ENCODE assay signal across 15 cellular contexts in genomic region chr3:71713041-71713440, GRCh38. TPM values are rescaled to one million over a fixed set of nuclear protein-coding genes. Genes with fewer than 3 reads are reported as not detected.
A peak's percentile ranks its signal among the peaks of the same experiment; 100 is the strongest.
DNase-seq lines count a peak whose midpoint lies in the region; ATAC-seq and TF ChIP-seq lines count a peak whose summit lies in the region.
"Had no signal": no experiment of that assay in that cellular context is flagged by ENCODE, and none has a peak within 500 bp of the region (broad histone marks: within the 10 kb centered on the region; RNA-seq: fewer than 3 reads in every experiment).

No MANE protein-coding gene starts in this region.

- H3K9me3 ChIP-seq in CD8-positive, alpha-beta T cell (ENCODE audit: low read length): no peaks in the 10 kb centered on the region
- no peaks in the 10 kb centered on the region for H3K9me3 ChIP-seq in T-helper 17 cell (ENCODE audit: control insufficient read depth, low read length, poor library complexity, severe bottlenecking)
- no peaks in the 10 kb centered on the region for H3K9me3 ChIP-seq in psoas muscle
- no peaks in the 10 kb centered on the region for H3K9me3 ChIP-seq in OCI-LY7 (ENCODE audit: low read length)
- H3K9me3 ChIP-seq: gastroesophageal sphincter, SJSA1 had no signal

- H3K27ac ChIP-seq in CD8-positive, alpha-beta T cell (ENCODE audit: low read depth, low read length): no peak overlapping the region
- H3K27ac ChIP-seq in psoas muscle: no peak overlapping the region
- no peak overlapping the region for H3K27ac ChIP-seq in OCI-LY7 (ENCODE audit: low read depth, low read length, poor library complexity, severe bottlenecking)
- H3K27ac ChIP-seq: gastroesophageal sphincter, SJSA1 had no signal

- no peak overlapping the region for H3K4me2 ChIP-seq in OCI-LY7 (ENCODE audit: low read length)

- H3K36me3 Mint-ChIP-seq in CD8-positive, alpha-beta T cell: peaks cover 35% of the 10 kb centered on the region
- H3K36me3 Mint-ChIP-seq in T-helper 17 cell (ENCODE audit: low read depth): no peaks in the 10 kb centered on the region
- H3K36me3 Mint-ChIP-seq: stimulated activated naive B cell treated with anti-CD40 and anti-IgM and Interleukin-4, amounts not matched to agents 10 μg/mL and 1 μg/mL and 100 μg/mL, for 72 hours; type B pancreatic cell had no signal

- no peak for DNase-seq in CD8-positive, alpha-beta T cell
- peak; percentile 83 for DNase-seq in NCI-H1105 (lab: John Stamatoyannopoulos, UW)
- peak; percentile 62 for DNase-seq in NCI-H2196 treated with DMSO at 0.1 percent for 48 hours (lab: John Stamatoyannopoulos, UW; ENCODE audit: unreplicated experiment)
- DNase-seq in T-helper 17 cell: no peak
- no peak for DNase-seq in pons (ENCODE audit: low spot score)
- no peak for DNase-seq in psoas muscle
- DNase-seq in OCI-LY7 (ENCODE audit: low spot score): no peak
- no peak for DNase-seq in stimulated activated CD4-positive, alpha-beta T cell treated with anti-CD3 and anti-CD28 coated beads, Interleukin-2, amount 100 ng/mL, for 24 hours
- DNase-seq: activated T-cell treated with anti-CD3 and anti-CD28 coated beads, Interleukin-2, amount 50 U/mL, for 4 hours; immature natural killer cell; stimulated activated naive B cell treated with anti-CD40 and anti-IgM and Interleukin-4, amounts not matched to agents 10 μg/mL and 1 μg/mL and 100 μg/mL, for 72 hours had no signal

- H3K4me1 Mint-ChIP-seq in CD8-positive, alpha-beta T cell (ENCODE audit: low read depth): peaks cover 82% of the 10 kb centered on the region
- H3K4me1 Mint-ChIP-seq in T-helper 17 cell: peaks cover 63% of the 10 kb centered on the region

- peak overlapping the region; percentile 4 for H3K27ac Mint-ChIP-seq in CD8-positive, alpha-beta T cell
- H3K27ac Mint-ChIP-seq in T-helper 17 cell: peak overlapping the region; percentile 89
- H3K27ac Mint-ChIP-seq: immature natural killer cell; stimulated activated naive B cell treated with anti-CD40 and anti-IgM and Interleukin-4, amounts not matched to agents 10 μg/mL and 1 μg/mL and 100 μg/mL, for 72 hours; type B pancreatic cell had no signal

- intact Hi-C loops in CD8-positive, alpha-beta T cell (cut with DNase I, micrococcal nuclease): loop anchor here in 1 of 2 experiments (5.0 to 10.0 kb wide), 4 partner anchors 44 to 1372 kb away; no protein-coding TSS in a partner anchor
- intact Hi-C loops in psoas muscle (cut with DNase I) (loop anchor here in 1 of 2 donors (5.0 kb wide), 1 partner anchor 1109 kb away; no protein-coding TSS in a partner anchor), OCI-LY7 (cut with micrococcal nuclease; ENCODE audit: unreplicated experiment) (loop anchor here (5.0 kb wide), 1 partner anchor 1374 kb away; no protein-coding TSS in a partner anchor)

- POLR2A ChIA-PET in CD8-positive, alpha-beta T cell (lab: Charles Lee): interaction anchor here (1.2 to 1.7 kb wide), 2 partner anchors 12 kb away, joined by 3 to 5 read pairs; no protein-coding TSS in a partner anchor
- POLR2A ChIA-PET in OCI-LY7 (lab: Charles Lee): no interaction called here

- no peak overlapping the region for H2AFZ ChIP-seq in OCI-LY7 (ENCODE audit: low read length)

- no peaks in the 10 kb centered on the region for H3K79me2 ChIP-seq in OCI-LY7 (ENCODE audit: insufficient read depth, low read depth, low read length)

- H3K36me3 ChIP-seq in CD8-positive, alpha-beta T cell (ENCODE audit: insufficient read depth, low read length): peaks cover 22% of the 10 kb centered on the region
- H3K36me3 ChIP-seq in psoas muscle (ENCODE audit: insufficient read depth in 1 of 2, low read depth in 1 of 2) (peaks cover 0 to 7% of the 10 kb centered on the region in 2 donors), OCI-LY7 (ENCODE audit: insufficient read depth, low read length) (no peaks in the 10 kb centered on the region)
- H3K36me3 ChIP-seq: SJSA1 had no signal

- no peak for ATAC-seq in CD8-positive, alpha-beta T cell
- no peak for ATAC-seq in T-helper 17 cell
- ATAC-seq in psoas muscle: no peak
- ATAC-seq: activated T-cell treated with anti-CD3 and anti-CD28 coated beads, Interleukin-2, amount 50 U/mL, for 4 hours; gastroesophageal sphincter; stimulated activated naive B cell treated with anti-CD40 and anti-IgM and Interleukin-4, amounts not matched to agents 10 μg/mL and 1 μg/mL and 100 μg/mL, for 72 hours had no signal

- no peaks in the 10 kb centered on the region for H3K27me3 Mint-ChIP-seq in CD8-positive, alpha-beta T cell (ENCODE audit: low read depth)
- H3K27me3 Mint-ChIP-seq in T-helper 17 cell: no peaks in the 10 kb centered on the region
- H3K27me3 Mint-ChIP-seq: stimulated activated naive B cell treated with anti-CD40 and anti-IgM and Interleukin-4, amounts not matched to agents 10 μg/mL and 1 μg/mL and 100 μg/mL, for 72 hours; type B pancreatic cell had no signal

- no TSS peak for BruUV-seq in OCI-LY7 (replicated peaks; lab: Mats Ljungman, UMichigan)

- H4K20me1 ChIP-seq in OCI-LY7 (ENCODE audit: insufficient read depth, low read length): no peaks in the 10 kb centered on the region

- H3K4me3 Mint-ChIP-seq in CD8-positive, alpha-beta T cell: no peak overlapping the region
- H3K4me3 Mint-ChIP-seq in T-helper 17 cell: peak overlapping the region; percentile 52
- H3K4me3 Mint-ChIP-seq: activated T-cell treated with anti-CD3 and anti-CD28 coated beads, Interleukin-2, amount 50 U/mL, for 4 hours; immature natural killer cell; stimulated activated naive B cell treated with anti-CD40 and anti-IgM and Interleukin-4, amounts not matched to agents 10 μg/mL and 1 μg/mL and 100 μg/mL, for 72 hours; type B pancreatic cell had no signal

- no peaks in the 10 kb centered on the region for H3K27me3 ChIP-seq in CD8-positive, alpha-beta T cell (ENCODE audit: insufficient read depth, low read length)
- H3K27me3 ChIP-seq in psoas muscle (ENCODE audit: insufficient read depth in 3 of 3, low read length in 2 of 3): no peaks in the 10 kb centered on the region
- H3K27me3 ChIP-seq: gastroesophageal sphincter, SJSA1 had no signal

- CTCF ChIA-PET in CD8-positive, alpha-beta T cell (lab: Charles Lee): interaction anchor here (0.7 to 7.5 kb wide), 4 partner anchors 15 to 1109 kb away, joined by 3 to 105 read pairs (median 3); partner anchors contain the start of gene EIF4E3
- CTCF ChIA-PET in OCI-LY7 (lab: Charles Lee; ENCODE audit: unreplicated experiment): no interaction called here

- WGBS in psoas muscle, 3 donors: 52 to 67% (median 55%) methylated on average over 2 of the region's 2 CpGs

- H3K9me2 ChIP-seq in OCI-LY7 (ENCODE audit: insufficient read depth, low read length): no peaks in the 10 kb centered on the region

- peaks cover 34% of the 10 kb centered on the region for H3K4me1 ChIP-seq in CD8-positive, alpha-beta T cell (ENCODE audit: insufficient read depth, low read length)
- H3K4me1 ChIP-seq in psoas muscle: peaks cover 21% of the 10 kb centered on the region
- no peaks in the 10 kb centered on the region for H3K4me1 ChIP-seq in OCI-LY7 (ENCODE audit: insufficient read depth, low read length, poor library complexity, severe bottlenecking)
- H3K4me1 ChIP-seq: SJSA1 had no signal

- TF ChIP-seq CTCF in CD8-positive, alpha-beta T cell (IDR thresholded peaks at IDR 0.05): no peak
- TF ChIP-seq CTCF in psoas muscle (IDR thresholded peaks at IDR 0.05) (no peak), OCI-LY7 (conservative IDR thresholded peaks at IDR 0.05; ENCODE audit: low read length) (no peak)

- no peak overlapping the region for H3K4me3 ChIP-seq in CD8-positive, alpha-beta T cell (ENCODE audit: low read depth, low read length)
- H3K4me3 ChIP-seq in psoas muscle (no peak overlapping the region), OCI-LY7 (ENCODE audit: low read depth, low read length, poor library complexity, severe bottlenecking) (no peak overlapping the region)
- H3K4me3 ChIP-seq: gastroesophageal sphincter, SJSA1 had no signal

- no peaks in the 10 kb centered on the region for H3K9me3 Mint-ChIP-seq in CD8-positive, alpha-beta T cell
- H3K9me3 Mint-ChIP-seq: activated T-cell treated with anti-CD3 and anti-CD28 coated beads, Interleukin-2, amount 50 U/mL, for 4 hours; immature natural killer cell; stimulated activated naive B cell treated with anti-CD40 and anti-IgM and Interleukin-4, amounts not matched to agents 10 μg/mL and 1 μg/mL and 100 μg/mL, for 72 hours; type B pancreatic cell had no signal

RNA-seq across cellular contexts. Expression of gene EIF4E3, which starts 12.2 kb away (rescaled TPM):
- total RNA-seq in CD8-positive, alpha-beta T cell: 10 to 100 TPM; 33.0 to 34.5 TPM
- total RNA-seq in T-helper 17 cell (10 to 100 TPM; 41.4 to 63.7 TPM), psoas muscle (10 to 100 TPM; 38.5 to 57.3 (median 49.8) TPM), OCI-LY7 (2022) (not detected in 2 replicates)
- polyA plus RNA-seq in psoas muscle: 10 to 100 TPM; 10.3 to 60.1 (median 25.1) TPM
- total RNA-seq in OCI-LY7 (2014; rRNA removed; shearing (Covaris generic)): not detected in 2 replicates

RNA-seq across cellular contexts. Expression of gene GPR27, which starts 40.6 kb away (rescaled TPM):
- under 1 TPM; 0.28 to 0.30 TPM for total RNA-seq in CD8-positive, alpha-beta T cell
- total RNA-seq in T-helper 17 cell (1 to 10 TPM; 1.0 TPM), psoas muscle (1 to 10 TPM in 2 of 4 donors, under 1 TPM in 2; 0.93 to 1.2 (median 1.0) TPM), OCI-LY7 (2022) (not detected in 2 replicates)
- polyA plus RNA-seq in psoas muscle: under 1 TPM; 0.03 to 0.21 (median 0.10) TPM
- total RNA-seq in OCI-LY7 (2014; rRNA removed; shearing (Covaris generic)): not detected in 2 replicates
- total RNA-seq: SJSA1 had no signal
- polyA plus RNA-seq: AG04450 had no signal

Comparison
In these comparisons a context has a peak if more than half of its experiments do, and no peak if none do; other contexts are left out.
1. DNase-seq: peak in NCI-H1105 (single experiment) and NCI-H2196 treated with DMSO at 0.1 percent for 48 hours (single experiment); none in CD8-positive, alpha-beta T cell (0 of 7), T-helper 17 cell (0 of 3), pons (single experiment), psoas muscle (0 of 2), OCI-LY7 (single experiment) and stimulated activated CD4-positive, alpha-beta T cell treated with anti-CD3 and anti-CD28 coated beads, Interleukin-2, amount 100 ng/mL, for 24 hours (0 of 2).
2. RNA of gene EIF4E3, which starts 12.2 kb away (total RNA-seq): 41.4 to 63.7 TPM in T-helper 17 cell, 38.5 to 57.3 TPM in psoas muscle and 33.0 to 34.5 TPM in CD8-positive, alpha-beta T cell; not detected in OCI-LY7; every median in the first group is over 10 times any median in the second.